Comparison of ENCODE assay signal across 23 cellular contexts in genomic region chr7:150968698-150969482, GRCh38. TPM values are rescaled to one million over a fixed set of nuclear protein-coding genes. Genes with fewer than 3 reads are reported as not detected.
DNase-seq lines count a peak whose midpoint lies in the region; ATAC-seq and TF ChIP-seq lines count a peak whose summit lies in the region.
"Had no signal": no experiment of that assay in that cellular context is flagged by ENCODE, and none has a peak within 500 bp of the region (broad histone marks: within the 10 kb centered on the region; RNA-seq: fewer than 3 reads in every experiment).

No MANE protein-coding gene starts in this region.

- CTCF ChIA-PET in Calu3 (lab: Charles Lee) = interaction anchor here (0.6 to 0.8 kb wide), 2 partner anchors 50 to 138 kb away, joined by 4 to 5 read pairs; no protein-coding TSS in a partner anchor

- no TSS peak for BruUV-seq in Calu3 (replicated peaks; lab: Mats Ljungman, UMichigan)

- H3K4me1 Mint-ChIP-seq in T-helper 17 cell = peaks cover 34% of the 10 kb centered on the region
- H3K4me1 Mint-ChIP-seq in Calu3 (ENCODE audit: low read depth, unreplicated experiment) = no peaks in the 10 kb centered on the region
- H3K4me1 Mint-ChIP-seq in mesothelial cell of epicardium = peaks cover 38% of the 10 kb centered on the region

- H3K9me3 ChIP-seq in T-helper 17 cell (ENCODE audit: control insufficient read depth, low read length, poor library complexity, severe bottlenecking) (no peaks in the 10 kb centered on the region), right atrium auricular region (no peaks in the 10 kb centered on the region)
- H3K9me3 ChIP-seq: BE2C, Peyer's patch, tibial artery had no signal

- H3K4me1 ChIP-seq in right atrium auricular region = peaks cover 0 to 75% of the 10 kb centered on the region in 2 donors
- H3K4me1 ChIP-seq: tibial artery had no signal

- ATAC-seq in T-helper 17 cell (no peak), HG03354 (IDR thresholded peaks at IDR 0.05; ENCODE audit: poor library complexity, severe bottlenecking, unreplicated experiment) (no peak), HG02885 (IDR thresholded peaks at IDR 0.05; ENCODE audit: poor library complexity, unreplicated experiment) (no peak)
- ATAC-seq: activated naive CD4-positive, alpha-beta T cell treated with anti-CD3 and anti-CD28 coated beads, Interleukin-2, amount 50 U/mL, for 72 hours; naive thymus-derived CD4-positive, alpha-beta T cell; stimulated activated memory B cell treated with anti-CD40 and anti-IgM and Interleukin-4, amounts not matched to agents 10 μg/mL and 1 μg/mL and 100 μg/mL, for 72 hours had no signal

- no peak for TF ChIP-seq CTCF in right atrium auricular region (IDR thresholded peaks at IDR 0.05)
- no peak for TF ChIP-seq CTCF in Calu3 (IDR thresholded peaks at IDR 0.05; ENCODE audit: unreplicated experiment)
- TF ChIP-seq CTCF in mesothelial cell of epicardium (IDR thresholded peaks at IDR 0.05; ENCODE audit: unreplicated experiment) = no peak

- H3K4me3 Mint-ChIP-seq in T-helper 17 cell = no peak overlapping the region
- no peak overlapping the region for H3K4me3 Mint-ChIP-seq in Calu3 (ENCODE audit: low read depth, unreplicated experiment)
- no peak overlapping the region for H3K4me3 Mint-ChIP-seq in mesothelial cell of epicardium
- H3K4me3 Mint-ChIP-seq: stimulated activated memory B cell treated with anti-CD40 and anti-IgM and Interleukin-4, amounts not matched to agents 10 μg/mL and 1 μg/mL and 100 μg/mL, for 72 hours had no signal

- no peaks in the 10 kb centered on the region for H3K27me3 ChIP-seq in right atrium auricular region
- H3K27me3 ChIP-seq: BE2C, Peyer's patch had no signal

- H3K27me3 Mint-ChIP-seq in T-helper 17 cell = no peaks in the 10 kb centered on the region
- peaks cover 99% of the 10 kb centered on the region for H3K27me3 Mint-ChIP-seq in Calu3 (ENCODE audit: unreplicated experiment)
- peaks cover 57% of the 10 kb centered on the region for H3K27me3 Mint-ChIP-seq in mesothelial cell of epicardium (ENCODE audit: low read depth)

- H3K27ac Mint-ChIP-seq in T-helper 17 cell (peak overlapping the region; percentile 9), Calu3 (ENCODE audit: unreplicated experiment) (no peak overlapping the region), mesothelial cell of epicardium (no peak overlapping the region)
- H3K27ac Mint-ChIP-seq: activated naive CD4-positive, alpha-beta T cell treated with anti-CD3 and anti-CD28 coated beads, Interleukin-2, amount 50 U/mL, for 72 hours; stimulated activated memory B cell treated with anti-CD40 and anti-IgM and Interleukin-4, amounts not matched to agents 10 μg/mL and 1 μg/mL and 100 μg/mL, for 72 hours had no signal

- H3K9me3 Mint-ChIP-seq in Calu3 (ENCODE audit: low read depth, unreplicated experiment) (no peaks in the 10 kb centered on the region), mesothelial cell of epicardium (no peaks in the 10 kb centered on the region)
- H3K9me3 Mint-ChIP-seq: activated naive CD4-positive, alpha-beta T cell treated with anti-CD3 and anti-CD28 coated beads, Interleukin-2, amount 50 U/mL, for 72 hours; naive thymus-derived CD4-positive, alpha-beta T cell; stimulated activated memory B cell treated with anti-CD40 and anti-IgM and Interleukin-4, amounts not matched to agents 10 μg/mL and 1 μg/mL and 100 μg/mL, for 72 hours had no signal

- DNase-seq in AG20443 (ENCODE audit: low spot score) (peak; percentile 60), GM03348 (ENCODE audit: low spot score) (peak; percentile 71), T-helper 17 cell (no peak), right atrium auricular region (ENCODE audit: low spot score) (no peak), Calu3 (no peak), mesothelial cell of epicardium (ENCODE audit: low spot score in 2 of 2, unreplicated experiment in 2 of 2) (no peak)
- DNase-seq: activated CD4-positive, alpha-beta T cell treated with anti-CD3 and anti-CD28 coated beads, Interleukin-2, amount 50 U/mL, for 4 hours; activated T-cell treated with anti-CD3 and anti-CD28 coated beads, Interleukin-2, amount 50 U/mL, for 48 hours; BE2C; cortex of kidney; KG1; naive thymus-derived CD4-positive, alpha-beta T cell; NCI-H748 treated with DMSO at 0.1 percent for 48 hours; Peyer's patch; stimulated activated CD4-positive, alpha-beta T cell treated with anti-CD3 and anti-CD28 coated beads, Interleukin-12 subunit alpha, Interleukin-12 subunit beta, amount 100 ng/mL, for 4 hours; tibial artery had no signal

- intact Hi-C loops in Calu3 (cut with micrococcal nuclease; ENCODE audit: unreplicated experiment) = loop anchor here (10.0 kb wide), 1 partner anchor 56 kb away; the partner anchor contains the start of genes ABCB8 and ATG9B

- H3K36me3 Mint-ChIP-seq in T-helper 17 cell (ENCODE audit: low read depth) = peaks cover 2% of the 10 kb centered on the region
- H3K36me3 Mint-ChIP-seq in Calu3 (ENCODE audit: insufficient read depth, unreplicated experiment) = peaks cover 4% of the 10 kb centered on the region
- no peaks in the 10 kb centered on the region for H3K36me3 Mint-ChIP-seq in mesothelial cell of epicardium
- H3K36me3 Mint-ChIP-seq: activated naive CD4-positive, alpha-beta T cell treated with anti-CD3 and anti-CD28 coated beads, Interleukin-2, amount 50 U/mL, for 72 hours; naive thymus-derived CD4-positive, alpha-beta T cell; stimulated activated memory B cell treated with anti-CD40 and anti-IgM and Interleukin-4, amounts not matched to agents 10 μg/mL and 1 μg/mL and 100 μg/mL, for 72 hours had no signal

- H3K36me3 ChIP-seq in right atrium auricular region = no peaks in the 10 kb centered on the region
- H3K36me3 ChIP-seq: Peyer's patch, tibial artery had no signal

- peak overlapping the region; percentile 85 to 94 for H3K27ac ChIP-seq in right atrium auricular region
- H3K27ac ChIP-seq: Peyer's patch, tibial artery had no signal

- no peak overlapping the region for H3K4me3 ChIP-seq in right atrium auricular region
- H3K4me3 ChIP-seq: Peyer's patch, tibial artery had no signal

RNA-seq across cellular contexts. Expression of gene KCNH2, which starts 9.2 kb away (rescaled TPM):
- total RNA-seq in T-helper 17 cell (1 to 10 TPM; 2.2 to 5.6 TPM), right atrium auricular region (100 to 1,000 TPM; 119 to 128 TPM), Calu3 (2022) (0.45 and 0.66 TPM in 2 replicates), mesothelial cell of epicardium (11.2 to 12.3 TPM (median 11.7 TPM) in 3 replicates)
- total RNA-seq: glomerular endothelial cell, lung microvascular endothelial cell had no signal

RNA-seq across cellular contexts. Expression of gene NOS3, which starts 21.9 kb away (rescaled TPM):
- total RNA-seq in T-helper 17 cell (1 to 10 TPM; 9.4 to 9.6 TPM), right atrium auricular region (10 to 100 TPM; 14.5 to 78.6 TPM), Calu3 (2022) (0.71 and 1.1 TPM in 2 replicates), mesothelial cell of epicardium (6.0 to 7.8 TPM (median 6.6 TPM) in 3 replicates)

RNA-seq across cellular contexts. Expression of gene ATG9B, which starts 55.4 kb away (rescaled TPM):
- total RNA-seq in T-helper 17 cell (10 to 100 TPM in 1 of 2 donors, 1 to 10 TPM in 1; 5.3 to 12.2 TPM), right atrium auricular region (not detected), Calu3 (2022) (7.9 and 17.7 TPM in 2 replicates), mesothelial cell of epicardium (10.6 to 14.0 TPM (median 11.8 TPM) in 3 replicates)
- total RNA-seq: glomerular endothelial cell, lung microvascular endothelial cell, posterior vena cava had no signal

RNA-seq across cellular contexts. Expression of gene ABCB8, which starts 59.4 kb away (rescaled TPM):
- total RNA-seq in T-helper 17 cell = 10 to 100 TPM; 47.7 to 60.1 TPM
- 10 to 100 TPM; 11.9 to 20.6 TPM for total RNA-seq in right atrium auricular region
- total RNA-seq in Calu3 (2022) = 40.2 and 42.3 TPM in 2 replicates
- 39.8 to 48.0 TPM (median 40.7 TPM) in 3 replicates for total RNA-seq in mesothelial cell of epicardium

Comparison
In these comparisons a context has a peak if more than half of its experiments do, and no peak if none do; other contexts are left out.
1. DNase-seq: peak in AG20443 (single experiment) and GM03348 (single experiment); none in T-helper 17 cell (0 of 3), right atrium auricular region (single experiment), Calu3 (single experiment) and mesothelial cell of epicardium (0 of 2).